ENCODE assay signal across 12 cellular contexts in the genomic region with DNA sequence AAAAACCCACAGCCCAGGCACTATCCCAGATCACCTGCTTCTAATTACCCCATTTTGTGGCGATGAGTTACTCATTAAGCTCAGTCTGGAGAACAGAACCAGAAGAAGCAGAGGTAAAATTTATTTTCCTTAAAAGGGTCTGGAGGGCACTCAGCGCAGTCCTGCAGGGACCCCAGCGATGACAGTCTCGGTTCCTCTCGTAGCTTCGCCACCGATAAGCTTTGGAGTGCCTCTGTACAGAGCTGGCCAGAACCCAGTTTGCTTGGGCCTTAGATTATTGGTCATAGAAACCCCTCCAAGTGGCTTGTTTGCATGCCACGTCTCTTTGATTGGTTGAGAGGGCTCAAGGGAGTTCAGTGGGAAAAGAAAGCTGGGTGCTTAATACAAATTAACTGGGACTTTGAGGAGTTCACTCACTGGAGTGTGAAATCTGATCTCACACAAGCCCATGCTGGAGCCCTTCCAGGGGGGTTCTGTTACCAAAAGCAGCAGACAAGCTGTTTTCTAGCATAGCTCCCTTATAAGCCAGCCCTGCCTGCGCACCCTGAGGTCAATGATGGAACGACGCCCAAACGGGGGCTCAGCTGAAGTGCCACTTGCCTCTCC.
DNase-seq lines count a peak whose midpoint lies in the region; ATAC-seq, FAIRE-seq and TF ChIP-seq lines count a peak whose summit lies in the region.
"Had no signal": no experiment of that assay in that cellular context is flagged by ENCODE, and none has a peak within 500 bp of the region (broad histone marks: within the 10 kb centered on the region; RNA-seq: fewer than 3 reads in every experiment).

No MANE protein-coding gene starts in this region.

- H3K79me2 ChIP-seq in SK-N-SH (ENCODE audit: insufficient read depth), result no peaks in the 10 kb centered on the region

- DNase-seq in SK-N-SH (peak; percentile 46), NCI-H510A (lab: John Stamatoyannopoulos, UW) (peak; percentile 77), iPS DF 4.7 (ENCODE audit: extremely low read depth, low spot score) (peak; percentile 14), upper lobe of left lung (peak in 1 of 2 donors; percentile 57), H54 (ENCODE audit: insufficient read length, low spot score) (no peak), AG08396 (ENCODE audit: low spot score) (no peak)
- DNase-seq: esophagus squamous epithelium; NCI-H2081 treated with DMSO at 0.1 percent for 48 hours; stimulated activated naive CD4-positive, alpha-beta T cell treated with Interleukin-2 at 50 U/mL for 16 hours had no signal

- no peak for FAIRE-seq in H54 (lab: Jason Lieb, UNC)
- FAIRE-seq: A549 had no signal

- no peak overlapping the region for H2AFZ ChIP-seq in SK-N-SH (ENCODE audit: low read depth)

- H3F3A ChIP-seq in SK-N-SH (replicated peaks; ENCODE audit: insufficient read depth), result no peaks in the 10 kb centered on the region

- H3K9ac ChIP-seq in SK-N-SH, result no peak overlapping the region

- no peak overlapping the region; a peak in 1 of 4 replicates for H3K4me3 ChIP-seq in SK-N-SH (ENCODE audit: low read depth in 2 of 2, low read length in 1 of 2)
- H3K4me3 ChIP-seq in upper lobe of left lung, result peak overlapping the region in 3 of 4 donors; percentile 1 to 26 (median 20)
- H3K4me3 ChIP-seq: A549, esophagus squamous epithelium had no signal

- no peak overlapping the region; a peak in 1 of 4 replicates for H3K27ac ChIP-seq in SK-N-SH (ENCODE audit: low read depth in 2 of 2, low read length in 1 of 2)
- peak overlapping the region in 1 of 4 donors; percentile 7 for H3K27ac ChIP-seq in upper lobe of left lung
- H3K27ac ChIP-seq: A549, esophagus squamous epithelium had no signal

- no peaks in the 10 kb centered on the region for H3K9me3 ChIP-seq in SK-N-SH
- H3K9me3 ChIP-seq in upper lobe of left lung, result peaks cover 0 to 3% (median 0%) of the 10 kb centered on the region in 4 donors
- H3K9me3 ChIP-seq: A549 had no signal

- no peaks in the 10 kb centered on the region for H3K9me2 ChIP-seq in SK-N-SH

- POLR2A ChIA-PET in SK-N-SH (lab: Yijun Ruan, JAX), result interaction anchor here (1.7 kb wide), 1 partner anchor 160 kb away, joined by 6 read pairs; no protein-coding TSS in a partner anchor

- H3K27me3 ChIP-seq in SK-N-SH (ENCODE audit: insufficient read depth) (no peaks in the 10 kb centered on the region), upper lobe of left lung (no peaks in the 10 kb centered on the region)
- H3K27me3 ChIP-seq: esophagus squamous epithelium had no signal

- WGBS in SK-N-SH (ENCODE audit: low lambda C conversion rate), result 38% methylated on average over 12 of the region's 12 CpGs
- WGBS in upper lobe of left lung, 2 donors, result 44 to 63% methylated on average over 12 of the region's 12 CpGs

- H3K36me3 ChIP-seq in SK-N-SH (replicated peaks in 1 of 2; ENCODE audit: control insufficient read depth in 1 of 2, insufficient read depth in 2 of 2, low read length in 1 of 2), result no peaks in the 10 kb centered on the region
- H3K36me3 ChIP-seq in upper lobe of left lung, result no peaks in the 10 kb centered on the region
- H3K36me3 ChIP-seq: esophagus squamous epithelium had no signal

- peaks cover 0 to 16% of the 10 kb centered on the region in 2 experiments; a peak in 1 of 4 replicates for H3K4me1 ChIP-seq in SK-N-SH (ENCODE audit: control insufficient read depth in 1 of 2, insufficient read depth in 2 of 2, low read depth in 1 of 2, low read length in 1 of 2)
- H3K4me1 ChIP-seq in upper lobe of left lung, result peaks cover 5 to 15% (median 12%) of the 10 kb centered on the region in 4 donors
- H3K4me1 ChIP-seq: A549 had no signal

- CTCF ChIA-PET in SK-N-SH (lab: Yijun Ruan, JAX), result interaction anchor here (0.7 to 1.5 kb wide), 3 partner anchors 30 to 1540 kb away, joined by 3 read pairs; no protein-coding TSS in a partner anchor

- no peak for TF ChIP-seq CTCF in SK-N-SH (IDR thresholded peaks at IDR 0.05)
- peak in 1 of 6 experiments; percentile 14 for TF ChIP-seq CTCF in upper lobe of left lung (IDR thresholded peaks at IDR 0.05)

- TF ChIP-seq POLR2A in upper lobe of left lung (IDR thresholded peaks at IDR 0.05), result no peak
- TF ChIP-seq POLR2A in H54 (IDR thresholded peaks at IDR 0.05; ENCODE audit: low read depth, low read length), result no peak

- no peaks in the 10 kb centered on the region for H4K20me1 ChIP-seq in SK-N-SH (ENCODE audit: insufficient read depth)

- TF ChIP-seq EP300 in SK-N-SH (IDR thresholded peaks at IDR 0.05; ENCODE audit: borderline replicate concordance in 1 of 2, low read depth in 1 of 2, low read length in 1 of 2) (no peak), upper lobe of left lung (IDR thresholded peaks at IDR 0.05) (no peak)

- ATAC-seq in SK-N-SH treated with all-trans-retinoic acid at 6 μM for 48 hours (no peak; the same call in 1 of the 3 replicates), upper lobe of left lung (ENCODE audit: low FRiP score in 2 of 2) (peak; percentile 28 to 69), HG03354 (IDR thresholded peaks at IDR 0.05; ENCODE audit: poor library complexity, severe bottlenecking, unreplicated experiment) (no peak)
- ATAC-seq: A549 had no signal

- no peak overlapping the region for H3K4me2 ChIP-seq in SK-N-SH
- H3K4me2 ChIP-seq: A549 had no signal

- TF ChIP-seq RAD21 in SK-N-SH (IDR thresholded peaks at IDR 0.05; ENCODE audit: low read length), result no peak

TF ChIP-seq in SK-N-SH, 30 proteins besides CTCF, POLR2A, EP300 and RAD21:
- TF ChIP-seq NFIC (IDR thresholded peaks at IDR 0.05; ENCODE audit: borderline replicate concordance) (no peak), GATA2 (CRISPR knock-in tag; IDR thresholded peaks at IDR 0.05) (peak; percentile 1; the same call in 1 of the 2 replicates), USF1 (IDR thresholded peaks at IDR 0.05; ENCODE audit: borderline replicate concordance, low read depth) (no peak), USF2 (IDR thresholded peaks at IDR 0.05; ENCODE audit: borderline replicate concordance, low read depth, low read length) (no peak)

TF ChIP-seq in SK-N-SH treated with all-trans-retinoic acid at 6 μM for 48 hours, 23 proteins besides CTCF, POLR2A, EP300 and RAD21:
- TF ChIP-seq ESRRG (CRISPR knock-in tag; IDR thresholded peaks at IDR 0.05), result no peak
- no peak for TF ChIP-seq RARB (CRISPR knock-in tag; IDR thresholded peaks at IDR 0.05)
- TF ChIP-seq TOX (CRISPR knock-in tag; IDR thresholded peaks at IDR 0.05; ENCODE audit: borderline replicate concordance), result no peak
- TF ChIP-seq, protein P1, sequence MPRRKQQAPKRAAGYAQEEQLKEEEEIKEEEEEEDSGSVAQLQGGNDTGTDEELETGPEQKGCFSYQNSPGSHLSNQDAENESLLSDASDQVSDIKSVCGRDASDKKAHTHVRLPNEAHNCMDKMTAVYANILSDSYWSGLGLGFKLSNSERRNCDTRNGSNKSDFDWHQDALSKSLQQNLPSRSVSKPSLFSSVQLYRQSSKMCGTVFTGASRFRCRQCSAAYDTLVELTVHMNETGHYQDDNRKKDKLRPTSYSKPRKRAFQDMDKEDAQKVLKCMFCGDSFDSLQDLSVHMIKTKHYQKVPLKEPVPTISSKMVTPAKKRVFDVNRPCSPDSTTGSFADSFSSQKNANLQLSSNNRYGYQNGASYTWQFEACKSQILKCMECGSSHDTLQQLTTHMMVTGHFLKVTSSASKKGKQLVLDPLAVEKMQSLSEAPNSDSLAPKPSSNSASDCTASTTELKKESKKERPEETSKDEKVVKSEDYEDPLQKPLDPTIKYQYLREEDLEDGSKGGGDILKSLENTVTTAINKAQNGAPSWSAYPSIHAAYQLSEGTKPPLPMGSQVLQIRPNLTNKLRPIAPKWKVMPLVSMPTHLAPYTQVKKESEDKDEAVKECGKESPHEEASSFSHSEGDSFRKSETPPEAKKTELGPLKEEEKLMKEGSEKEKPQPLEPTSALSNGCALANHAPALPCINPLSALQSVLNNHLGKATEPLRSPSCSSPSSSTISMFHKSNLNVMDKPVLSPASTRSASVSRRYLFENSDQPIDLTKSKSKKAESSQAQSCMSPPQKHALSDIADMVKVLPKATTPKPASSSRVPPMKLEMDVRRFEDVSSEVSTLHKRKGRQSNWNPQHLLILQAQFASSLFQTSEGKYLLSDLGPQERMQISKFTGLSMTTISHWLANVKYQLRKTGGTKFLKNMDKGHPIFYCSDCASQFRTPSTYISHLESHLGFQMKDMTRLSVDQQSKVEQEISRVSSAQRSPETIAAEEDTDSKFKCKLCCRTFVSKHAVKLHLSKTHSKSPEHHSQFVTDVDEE (CRISPR knock-in tag; IDR thresholded peaks at IDR 0.05), result no peak
- TF ChIP-seq, protein P2, sequence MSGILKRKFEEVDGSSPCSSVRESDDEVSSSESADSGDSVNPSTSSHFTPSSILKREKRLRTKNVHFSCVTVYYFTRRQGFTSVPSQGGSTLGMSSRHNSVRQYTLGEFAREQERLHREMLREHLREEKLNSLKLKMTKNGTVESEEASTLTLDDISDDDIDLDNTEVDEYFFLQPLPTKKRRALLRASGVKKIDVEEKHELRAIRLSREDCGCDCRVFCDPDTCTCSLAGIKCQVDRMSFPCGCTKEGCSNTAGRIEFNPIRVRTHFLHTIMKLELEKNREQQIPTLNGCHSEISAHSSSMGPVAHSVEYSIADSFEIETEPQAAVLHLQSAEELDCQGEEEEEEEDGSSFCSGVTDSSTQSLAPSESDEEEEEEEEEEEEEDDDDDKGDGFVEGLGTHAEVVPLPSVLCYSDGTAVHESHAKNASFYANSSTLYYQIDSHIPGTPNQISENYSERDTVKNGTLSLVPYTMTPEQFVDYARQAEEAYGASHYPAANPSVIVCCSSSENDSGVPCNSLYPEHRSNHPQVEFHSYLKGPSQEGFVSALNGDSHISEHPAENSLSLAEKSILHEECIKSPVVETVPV (CRISPR knock-in tag; IDR thresholded peaks at IDR 0.05), result no peak
- TF ChIP-seq ISL1 (CRISPR knock-in tag; IDR thresholded peaks at IDR 0.05), result no peak
- no peak for TF ChIP-seq ZFP3 (CRISPR knock-in tag; IDR thresholded peaks at IDR 0.05)

Comparison
In these comparisons a context has a peak if more than half of its experiments do, and no peak if none do; other contexts are left out.
1. DNase-seq: peak in SK-N-SH (single experiment), NCI-H510A (single experiment) and iPS DF 4.7 (single experiment); none in H54 (single experiment) and AG08396 (single experiment).
2. H3K4me3 ChIP-seq: peak in upper lobe of left lung (3 of 4); none in SK-N-SH (0 of 2).
3. ATAC-seq: peak in upper lobe of left lung (2 of 2); none in SK-N-SH treated with all-trans-retinoic acid at 6 μM for 48 hours (single experiment) and HG03354 (single experiment).